Comparison of ENCODE assay signal across 9 cellular contexts in the genomic region with DNA sequence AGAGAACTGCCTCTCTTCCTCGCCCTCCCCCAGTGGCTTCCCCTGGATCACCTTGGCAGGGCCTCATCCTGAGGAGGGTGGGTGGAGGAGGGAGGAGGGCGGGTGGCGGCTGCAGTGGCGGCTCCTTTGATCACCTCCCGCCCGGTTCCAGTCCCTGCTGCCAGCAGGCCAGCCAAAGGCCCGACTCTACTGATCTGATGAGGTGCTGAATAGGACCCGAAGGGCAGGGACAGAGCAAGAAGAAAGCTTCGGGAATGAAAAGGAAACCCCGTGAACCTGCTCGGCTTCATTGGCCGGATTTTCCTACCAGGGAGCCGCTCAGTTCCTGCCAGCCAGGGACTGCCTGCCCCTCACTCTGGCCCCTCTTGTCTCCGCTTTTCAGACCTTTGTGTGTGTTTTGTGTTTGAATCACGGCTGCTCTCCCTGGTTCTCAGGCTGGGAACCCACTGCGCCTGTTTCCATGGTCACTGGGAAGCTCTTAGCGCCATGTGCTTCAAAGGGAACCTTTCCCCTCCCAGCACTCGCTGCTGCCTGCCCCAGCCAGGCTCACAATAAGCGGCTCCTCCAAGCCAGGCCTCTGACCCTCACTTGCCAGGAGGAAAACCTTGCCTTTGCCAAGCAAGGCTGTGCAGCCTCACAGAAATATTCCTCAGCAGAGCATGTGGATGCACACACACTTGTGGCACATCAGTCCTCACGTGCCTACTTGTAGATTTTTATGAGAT. TPM values are rescaled to one million over a fixed set of nuclear protein-coding genes. Genes with fewer than 3 reads are reported as not detected.
DNase-seq lines count a peak whose midpoint lies in the region; ATAC-seq, FAIRE-seq and TF ChIP-seq lines count a peak whose summit lies in the region.
"Had no signal": no experiment of that assay in that cellular context is flagged by ENCODE, and none has a peak within 500 bp of the region (broad histone marks: within the 10 kb centered on the region; RNA-seq: fewer than 3 reads in every experiment).

No MANE protein-coding gene starts in this region.

- 12 to 37% (median 22%) methylated on average over 19 to 20 of the region's 20 CpGs for WGBS in small intestine, 3 donors

- H3K9me3 ChIP-seq in small intestine (ENCODE audit: control insufficient read depth, low read depth): no peaks in the 10 kb centered on the region

- TF ChIP-seq CTCF in astrocyte of the spinal cord (IDR thresholded peaks at IDR 0.05; ENCODE audit: low read depth, low read length): no peak

- H3K36me3 ChIP-seq in small intestine (ENCODE audit: control insufficient read depth in 2 of 2, insufficient read depth in 2 of 2, low read length in 2 of 2): no peaks in the 10 kb centered on the region

- no peak for TF ChIP-seq RAD21 in Ishikawa (IDR thresholded peaks at IDR 0.05; ENCODE audit: low read depth)

- in situ Hi-C loops in astrocyte of the spinal cord (cut with HindIII; ENCODE audit: low sequenced_read_pairs): no loop called here

- peak overlapping the region in 1 of 2 donors; percentile 28 for H3K27ac ChIP-seq in small intestine (ENCODE audit: low read depth in 1 of 2, low read length in 1 of 2)

- no peak; the same call in 1 of the 2 replicates for TF ChIP-seq EP300 in Ishikawa (IDR thresholded peaks at IDR 0.05; ENCODE audit: borderline replicate concordance)

- peak; percentile 55 for DNase-seq in astrocyte of the spinal cord (ENCODE audit: low read depth, low spot score)
- peak; percentile 20 for DNase-seq in iris pigment epithelial cell (ENCODE audit: low read depth)
- peak; percentile 59 for DNase-seq in small intestine
- DNase-seq in NCI-H1930 (lab: John Stamatoyannopoulos, UW): no peak
- DNase-seq: NCI-H1048 had no signal

- no peak for FAIRE-seq in small intestine (lab: Jason Lieb, UNC)

- no peaks in the 10 kb centered on the region for H3K27me3 ChIP-seq in small intestine (ENCODE audit: control insufficient read depth in 2 of 2, insufficient read depth in 2 of 2, low read length in 2 of 2)

- H3K4me3 ChIP-seq in astrocyte of the spinal cord (ENCODE audit: low read depth, low read length) (no peak overlapping the region), small intestine (ENCODE audit: low read depth in 1 of 2, low read length in 2 of 2) (no peak overlapping the region)

- ATAC-seq in HG03045 (IDR thresholded peaks at IDR 0.05; ENCODE audit: unreplicated experiment) (no peak), HG02884 (IDR thresholded peaks at IDR 0.05; ENCODE audit: unreplicated experiment) (no peak), HG02642 (IDR thresholded peaks at IDR 0.05; ENCODE audit: poor library complexity, unreplicated experiment) (no peak)

- H3K4me1 ChIP-seq in small intestine (ENCODE audit: control insufficient read depth in 2 of 2, insufficient read depth in 1 of 2, low read depth in 1 of 2, low read length in 1 of 2): peaks cover 2 to 4% of the 10 kb centered on the region in 2 donors

TF ChIP-seq in Ishikawa, 13 proteins besides CTCF, POLR2A, EP300 and RAD21:
- TF ChIP-seq CEBPB (IDR thresholded peaks at IDR 0.05) (no peak), FOXM1 (IDR thresholded peaks at IDR 0.05; ENCODE audit: borderline replicate concordance, low read depth) (no peak), NFIC (IDR thresholded peaks at IDR 0.05) (no peak), YY1 (IDR thresholded peaks at IDR 0.05; ENCODE audit: low read depth) (0 out of 2 replicates have a peak, but pooled peaks have one; percentile 19)
- TF ChIP-seq, protein P1, sequence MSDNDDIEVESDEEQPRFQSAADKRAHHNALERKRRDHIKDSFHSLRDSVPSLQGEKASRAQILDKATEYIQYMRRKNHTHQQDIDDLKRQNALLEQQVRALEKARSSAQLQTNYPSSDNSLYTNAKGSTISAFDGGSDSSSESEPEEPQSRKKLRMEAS (IDR thresholded peaks at IDR 0.05): 0 out of 2 replicates have a peak, but pooled peaks have one; percentile 59
TF ChIP-seq in Ishikawa: peak in this region for 2.

RNA-seq across cellular contexts. Expression of a gene that starts 56.8 kb away (rescaled TPM):
- not detected for polyA plus RNA-seq in small intestine

Comparison
In these comparisons a context has a peak if more than half of its experiments do, and no peak if none do; other contexts are left out.
1. DNase-seq: peak in astrocyte of the spinal cord (single experiment), iris pigment epithelial cell (single experiment) and small intestine (single experiment); none in NCI-H1930 (0 of 2).